1 cellular context compared by ENCODE assay signal in genomic region chr11:33669598-33670249, GRCh38.
TF ChIP-seq lines count a peak whose summit lies in the region.

No MANE protein-coding gene starts in this region.

TF ChIP-seq in H1, 55 proteins besides CTCF, POLR2A, EP300 and RAD21:
- TF ChIP-seq CEBPB (IDR thresholded peaks at IDR 0.05; ENCODE audit: low read depth, low read length) = no peak
- TF ChIP-seq KDM5A (IDR thresholded peaks at IDR 0.05; ENCODE audit: low read length) = no peak
- TF ChIP-seq POLR2AphosphoS5 (IDR thresholded peaks at IDR 0.05; ENCODE audit: low read depth, low read length) = no peak
- no peak for TF ChIP-seq RBBP5 (IDR thresholded peaks at IDR 0.05; ENCODE audit: borderline replicate concordance, low read depth, low read length)
- TF ChIP-seq YY1 (IDR thresholded peaks at IDR 0.05; ENCODE audit: low read depth, low read length) = no peak
- no peak for TF ChIP-seq KDM4A (IDR thresholded peaks at IDR 0.05; ENCODE audit: low read depth, low read length, severe bottlenecking)
- TF ChIP-seq SIN3A (conservative IDR thresholded peaks at IDR 0.05 in 1 of 2, IDR thresholded peaks at IDR 0.05 in 1 of 2; ENCODE audit: low read depth in 1 of 2, low read length in 2 of 2) = no peak
- no peak for TF ChIP-seq NRF1 (IDR thresholded peaks at IDR 0.05; ENCODE audit: low read depth, low read length)
- no peak for TF ChIP-seq BRCA1 (IDR thresholded peaks at IDR 0.05; ENCODE audit: low read depth, low read length)
- TF ChIP-seq KDM1A (IDR thresholded peaks at IDR 0.05; ENCODE audit: borderline replicate concordance, low read length) = no peak
- TF ChIP-seq SUZ12 (IDR thresholded peaks at IDR 0.05; ENCODE audit: low read length) = no peak
- no peak for TF ChIP-seq CHD1 (IDR thresholded peaks at IDR 0.05; ENCODE audit: low read depth, low read length)
- no peak for TF ChIP-seq SP1 (IDR thresholded peaks at IDR 0.05; ENCODE audit: low read depth, low read length)
- TF ChIP-seq TCF12 (IDR thresholded peaks at IDR 0.05; ENCODE audit: low read depth, low read length) = no peak
- TF ChIP-seq JUND (IDR thresholded peaks at IDR 0.05; ENCODE audit: low read length) = no peak
- no peak for TF ChIP-seq GABPA (IDR thresholded peaks at IDR 0.05; ENCODE audit: borderline replicate concordance, insufficient read depth, low read length)
- no peak for TF ChIP-seq POU5F1 (IDR thresholded peaks at IDR 0.05; ENCODE audit: low read depth, low read length)
- TF ChIP-seq, protein P1, sequence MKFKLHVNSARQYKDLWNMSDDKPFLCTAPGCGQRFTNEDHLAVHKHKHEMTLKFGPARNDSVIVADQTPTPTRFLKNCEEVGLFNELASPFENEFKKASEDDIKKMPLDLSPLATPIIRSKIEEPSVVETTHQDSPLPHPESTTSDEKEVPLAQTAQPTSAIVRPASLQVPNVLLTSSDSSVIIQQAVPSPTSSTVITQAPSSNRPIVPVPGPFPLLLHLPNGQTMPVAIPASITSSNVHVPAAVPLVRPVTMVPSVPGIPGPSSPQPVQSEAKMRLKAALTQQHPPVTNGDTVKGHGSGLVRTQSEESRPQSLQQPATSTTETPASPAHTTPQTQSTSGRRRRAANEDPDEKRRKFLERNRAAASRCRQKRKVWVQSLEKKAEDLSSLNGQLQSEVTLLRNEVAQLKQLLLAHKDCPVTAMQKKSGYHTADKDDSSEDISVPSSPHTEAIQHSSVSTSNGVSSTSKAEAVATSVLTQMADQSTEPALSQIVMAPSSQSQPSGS (IDR thresholded peaks at IDR 0.05; ENCODE audit: low read length) = no peak
